Comparison of ENCODE assay signal across 21 cellular contexts in genomic region chr14:95215094-95215493, GRCh38.
"Had no signal": no experiment of that assay in that cellular context is flagged by ENCODE, and none has a peak within 500 bp of the region (broad histone marks: within the 10 kb centered on the region; RNA-seq: fewer than 3 reads in every experiment).

No MANE protein-coding gene starts in this region.

- H3K36me3 Mint-ChIP-seq: T-cell had no signal

- DNase-seq: activated CD4-positive, alpha-beta T cell treated with anti-CD3 and anti-CD28 coated beads, Interleukin-2, amount 50 U/mL, for 48 hours; activated CD8-positive, alpha-beta memory T cell treated with anti-CD3 and anti-CD28 coated beads, Interleukin-2, amount 50 U/mL, for 48 hours; activated effector memory CD4-positive, alpha-beta T cell treated with anti-CD3 and anti-CD28 coated beads, Interleukin-2, amount 50 U/mL, for 16 hours; activated naive CD4-positive, alpha-beta T cell treated with anti-CD3 and anti-CD28 coated beads, Interleukin-2, amount 50 U/mL, for 16 hours; activated naive CD8-positive, alpha-beta T cell treated with anti-CD3 and anti-CD28 coated beads, Interleukin-2, amount 50 U/mL, for 24 hours; activated T-cell treated with anti-CD3 and anti-CD28 coated beads, Interleukin-2, amount 50 U/mL, for 72 hours; cerebellar nuclear complex; cortex of kidney; endodermal cell; esophagus squamous epithelium; gastrocnemius medialis; hypothalamus; left cardiac atrium; spleen; stimulated activated CD4-positive, alpha-beta T cell treated with anti-CD3 and anti-CD28 coated beads, Interleukin-4, amount 100 ng/mL, for 1 hour; stimulated activated naive CD4-positive, alpha-beta T cell; T-cell; testis; upper lobe of right lung had no signal

- H3K9me3 ChIP-seq: esophagus squamous epithelium, gastrocnemius medialis, testis, upper lobe of right lung had no signal

- H3K27me3 Mint-ChIP-seq: activated naive CD8-positive, alpha-beta T cell treated with anti-CD3 and anti-CD28 coated beads, Interleukin-2, amount 50 U/mL, for 24 hours had no signal

- H3K4me1 ChIP-seq: esophagus squamous epithelium, gastrocnemius medialis, spleen, testis, upper lobe of right lung had no signal

- H3K4me1 Mint-ChIP-seq: T-cell had no signal

- H3K9me3 Mint-ChIP-seq: activated naive CD8-positive, alpha-beta T cell treated with anti-CD3 and anti-CD28 coated beads, Interleukin-2, amount 50 U/mL, for 24 hours; activated T-cell treated with anti-CD3 and anti-CD28 coated beads, Interleukin-2, amount 50 U/mL, for 72 hours; endodermal cell; T-cell; T-helper 2 cell treated with Interferon-gamma antibody and Interleukin-4, amounts not matched to agents 5 μg/mL and 100 μg/mL, for 36 hours had no signal

- H3K27me3 ChIP-seq: esophagus squamous epithelium, gastrocnemius medialis, spleen, testis, upper lobe of right lung had no signal

- FAIRE-seq: islet of Langerhans had no signal

- H3K4me3 ChIP-seq: esophagus squamous epithelium, gastrocnemius medialis, spleen, testis, upper lobe of right lung had no signal

- ATAC-seq: activated naive CD8-positive, alpha-beta T cell treated with anti-CD3 and anti-CD28 coated beads, Interleukin-2, amount 50 U/mL, for 24 hours; activated T-cell treated with anti-CD3 and anti-CD28 coated beads, Interleukin-2, amount 50 U/mL, for 72 hours; gastrocnemius medialis; left cardiac atrium; T-cell; upper lobe of right lung had no signal

- H3K27ac ChIP-seq: esophagus squamous epithelium, gastrocnemius medialis, spleen, testis, upper lobe of right lung had no signal

- H3K4me3 Mint-ChIP-seq: activated naive CD8-positive, alpha-beta T cell treated with anti-CD3 and anti-CD28 coated beads, Interleukin-2, amount 50 U/mL, for 24 hours; activated T-cell treated with anti-CD3 and anti-CD28 coated beads, Interleukin-2, amount 50 U/mL, for 72 hours; endodermal cell; T-cell; T-helper 2 cell treated with Interferon-gamma antibody and Interleukin-4, amounts not matched to agents 5 μg/mL and 100 μg/mL, for 36 hours had no signal

- H3K36me3 ChIP-seq: esophagus squamous epithelium, gastrocnemius medialis, upper lobe of right lung had no signal

- H3K27ac Mint-ChIP-seq: activated naive CD8-positive, alpha-beta T cell treated with anti-CD3 and anti-CD28 coated beads, Interleukin-2, amount 50 U/mL, for 24 hours; activated T-cell treated with anti-CD3 and anti-CD28 coated beads, Interleukin-2, amount 50 U/mL, for 72 hours; endodermal cell; T-cell; T-helper 2 cell treated with Interferon-gamma antibody and Interleukin-4, amounts not matched to agents 5 μg/mL and 100 μg/mL, for 36 hours had no signal
